ENCODE assay signal across 8 cellular contexts in the genomic region with DNA sequence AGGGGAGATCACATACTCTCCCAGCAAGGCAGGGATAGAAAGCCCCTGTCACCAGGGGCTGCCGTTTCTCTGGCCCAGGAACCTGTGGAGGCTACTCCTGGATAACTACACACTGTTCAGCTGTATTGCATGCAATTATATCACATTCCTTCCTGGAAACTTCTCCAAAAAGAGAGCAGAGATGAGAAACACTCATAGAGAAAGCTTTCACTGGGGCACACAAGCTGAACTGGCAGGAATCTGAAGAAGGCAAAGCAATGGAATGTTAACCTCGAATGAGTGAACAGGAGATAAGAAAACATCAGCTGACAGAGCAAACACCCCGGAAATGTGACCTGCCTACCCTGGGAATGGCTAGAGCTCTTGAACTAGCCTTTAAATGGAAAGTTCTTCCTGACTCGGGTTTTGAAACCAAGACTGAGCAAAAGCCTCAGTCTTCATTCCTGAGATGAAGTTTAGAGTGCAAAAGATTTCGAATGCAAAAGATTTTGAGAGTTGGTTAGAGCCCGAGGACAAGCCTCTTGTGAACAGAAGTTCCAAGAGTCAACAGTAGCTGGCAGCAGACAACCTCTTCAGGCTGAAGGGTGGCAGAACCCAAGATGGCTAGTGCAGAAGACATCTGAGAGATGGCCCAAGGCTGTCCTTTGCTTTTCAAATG. TPM values are rescaled to one million over a fixed set of nuclear protein-coding genes. Genes with fewer than 3 reads are reported as not detected.
DNase-seq lines count a peak whose midpoint lies in the region; ATAC-seq and TF ChIP-seq lines count a peak whose summit lies in the region.

No MANE protein-coding gene starts in this region.

- peaks cover 3 to 7% (median 5%) of the 10 kb centered on the region in 4 donors for H3K4me1 ChIP-seq in liver (ENCODE audit: control insufficient read depth in 4 of 4, insufficient read depth in 4 of 4, low read length in 3 of 4)

- peak; percentile 81 for TF ChIP-seq RAD21 in liver (IDR thresholded peaks at IDR 0.05)

- TF ChIP-seq CTCF in AG09309 (IDR thresholded peaks at IDR 0.05; ENCODE audit: control insufficient read depth, insufficient read depth, low read depth, low read length, missing control alignments) = peak; percentile 82
- peak; percentile 62 for TF ChIP-seq CTCF in liver (IDR thresholded peaks at IDR 0.05; ENCODE audit: low read depth, low read length, missing input control)

- peak overlapping the region in 1 of 2 donors; percentile 13 for H3K27ac ChIP-seq in liver (ENCODE audit: low read depth in 1 of 2, low read length in 2 of 2)

- WGBS in liver = 29% methylated on average over 6 of the region's 6 CpGs

- no peaks in the 10 kb centered on the region for H3K27me3 ChIP-seq in liver (ENCODE audit: control insufficient read depth in 4 of 4, insufficient read depth in 4 of 4, low read length in 3 of 4)

- H3K4me3 ChIP-seq in AG09309 (ENCODE audit: control insufficient read depth, low read depth, low read length) (no peak overlapping the region; the same call in 1 of the 2 replicates), liver (ENCODE audit: low read depth in 1 of 3, low read length in 3 of 3) (peak overlapping the region in 1 of 3 donors; percentile 8)

- DNase-seq in AG09309 (ENCODE audit: low read depth) = peak; percentile 94
- peak; percentile 98 for DNase-seq in HS-27A (ENCODE audit: low read depth)
- peak; percentile 95 for DNase-seq in astrocyte of the hippocampus (ENCODE audit: low read depth, low spot score)
- DNase-seq in putamen (ENCODE audit: low spot score) = no peak
- no peak for DNase-seq in occipital lobe (lab: John Stamatoyannopoulos, UW)
- DNase-seq in activated CD4-positive, CD25-positive, alpha-beta regulatory T cell treated with anti-CD3 and anti-CD28 coated beads, Interleukin-2, amount 50 U/mL, for 72 hours = no peak

- no peaks in the 10 kb centered on the region for H3K36me3 ChIP-seq in liver (ENCODE audit: control insufficient read depth in 4 of 4, insufficient read depth in 3 of 4, low read depth in 1 of 4, low read length in 3 of 4)

- H3K9me3 ChIP-seq in liver (ENCODE audit: control insufficient read depth in 4 of 4, low read length in 3 of 4) = no peaks in the 10 kb centered on the region

- H3K9ac ChIP-seq in liver (ENCODE audit: low read depth in 1 of 2, low read length in 2 of 2) = no peak overlapping the region

- no peak for ATAC-seq in HG03045 (IDR thresholded peaks at IDR 0.05; ENCODE audit: unreplicated experiment)

TF ChIP-seq in liver, 16 proteins besides CTCF, POLR2A, EP300 and RAD21:
- TF ChIP-seq, protein P1, sequence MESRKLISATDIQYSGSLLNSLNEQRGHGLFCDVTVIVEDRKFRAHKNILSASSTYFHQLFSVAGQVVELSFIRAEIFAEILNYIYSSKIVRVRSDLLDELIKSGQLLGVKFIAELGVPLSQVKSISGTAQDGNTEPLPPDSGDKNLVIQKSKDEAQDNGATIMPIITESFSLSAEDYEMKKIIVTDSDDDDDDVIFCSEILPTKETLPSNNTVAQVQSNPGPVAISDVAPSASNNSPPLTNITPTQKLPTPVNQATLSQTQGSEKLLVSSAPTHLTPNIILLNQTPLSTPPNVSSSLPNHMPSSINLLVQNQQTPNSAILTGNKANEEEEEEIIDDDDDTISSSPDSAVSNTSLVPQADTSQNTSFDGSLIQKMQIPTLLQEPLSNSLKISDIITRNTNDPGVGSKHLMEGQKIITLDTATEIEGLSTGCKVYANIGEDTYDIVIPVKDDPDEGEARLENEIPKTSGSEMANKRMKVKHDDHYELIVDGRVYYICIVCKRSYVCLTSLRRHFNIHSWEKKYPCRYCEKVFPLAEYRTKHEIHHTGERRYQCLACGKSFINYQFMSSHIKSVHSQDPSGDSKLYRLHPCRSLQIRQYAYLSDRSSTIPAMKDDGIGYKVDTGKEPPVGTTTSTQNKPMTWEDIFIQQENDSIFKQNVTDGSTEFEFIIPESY (IDR thresholded peaks at IDR 0.05) = no peak
- TF ChIP-seq EGR1 (IDR thresholded peaks at IDR 0.05; ENCODE audit: low read depth in 2 of 2) (no peak), FOXA1 (IDR thresholded peaks at IDR 0.05) (no peak), RXRA (IDR thresholded peaks at IDR 0.05) (peak; percentile 35 to 46), JUND (IDR thresholded peaks at IDR 0.05) (no peak), HNF4G (IDR thresholded peaks at IDR 0.05) (no peak), TAF1 (conservative IDR thresholded peaks at IDR 0.05) (no peak), SP1 (IDR thresholded peaks at IDR 0.05) (peak; percentile 35), FOXA2 (IDR thresholded peaks at IDR 0.05) (no peak), YY1 (IDR thresholded peaks at IDR 0.05) (peak; percentile 44), HNF4A (conservative IDR thresholded peaks at IDR 0.05) (no peak), NR2F2 (IDR thresholded peaks at IDR 0.05) (peak; percentile 58), GABPA (IDR thresholded peaks at IDR 0.05 in 1 of 2, conservative IDR thresholded peaks at IDR 0.05 in 1 of 2) (no peak)
- TF ChIP-seq, protein P2, sequence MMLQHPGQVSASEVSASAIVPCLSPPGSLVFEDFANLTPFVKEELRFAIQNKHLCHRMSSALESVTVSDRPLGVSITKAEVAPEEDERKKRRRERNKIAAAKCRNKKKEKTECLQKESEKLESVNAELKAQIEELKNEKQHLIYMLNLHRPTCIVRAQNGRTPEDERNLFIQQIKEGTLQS (IDR thresholded peaks at IDR 0.05) = no peak
- TF ChIP-seq, protein P3, sequence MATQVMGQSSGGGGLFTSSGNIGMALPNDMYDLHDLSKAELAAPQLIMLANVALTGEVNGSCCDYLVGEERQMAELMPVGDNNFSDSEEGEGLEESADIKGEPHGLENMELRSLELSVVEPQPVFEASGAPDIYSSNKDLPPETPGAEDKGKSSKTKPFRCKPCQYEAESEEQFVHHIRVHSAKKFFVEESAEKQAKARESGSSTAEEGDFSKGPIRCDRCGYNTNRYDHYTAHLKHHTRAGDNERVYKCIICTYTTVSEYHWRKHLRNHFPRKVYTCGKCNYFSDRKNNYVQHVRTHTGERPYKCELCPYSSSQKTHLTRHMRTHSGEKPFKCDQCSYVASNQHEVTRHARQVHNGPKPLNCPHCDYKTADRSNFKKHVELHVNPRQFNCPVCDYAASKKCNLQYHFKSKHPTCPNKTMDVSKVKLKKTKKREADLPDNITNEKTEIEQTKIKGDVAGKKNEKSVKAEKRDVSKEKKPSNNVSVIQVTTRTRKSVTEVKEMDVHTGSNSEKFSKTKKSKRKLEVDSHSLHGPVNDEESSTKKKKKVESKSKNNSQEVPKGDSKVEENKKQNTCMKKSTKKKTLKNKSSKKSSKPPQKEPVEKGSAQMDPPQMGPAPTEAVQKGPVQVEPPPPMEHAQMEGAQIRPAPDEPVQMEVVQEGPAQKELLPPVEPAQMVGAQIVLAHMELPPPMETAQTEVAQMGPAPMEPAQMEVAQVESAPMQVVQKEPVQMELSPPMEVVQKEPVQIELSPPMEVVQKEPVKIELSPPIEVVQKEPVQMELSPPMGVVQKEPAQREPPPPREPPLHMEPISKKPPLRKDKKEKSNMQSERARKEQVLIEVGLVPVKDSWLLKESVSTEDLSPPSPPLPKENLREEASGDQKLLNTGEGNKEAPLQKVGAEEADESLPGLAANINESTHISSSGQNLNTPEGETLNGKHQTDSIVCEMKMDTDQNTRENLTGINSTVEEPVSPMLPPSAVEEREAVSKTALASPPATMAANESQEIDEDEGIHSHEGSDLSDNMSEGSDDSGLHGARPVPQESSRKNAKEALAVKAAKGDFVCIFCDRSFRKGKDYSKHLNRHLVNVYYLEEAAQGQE (IDR thresholded peaks at IDR 0.05) = no peak
- TF ChIP-seq, protein P4, sequence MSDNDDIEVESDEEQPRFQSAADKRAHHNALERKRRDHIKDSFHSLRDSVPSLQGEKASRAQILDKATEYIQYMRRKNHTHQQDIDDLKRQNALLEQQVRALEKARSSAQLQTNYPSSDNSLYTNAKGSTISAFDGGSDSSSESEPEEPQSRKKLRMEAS (IDR thresholded peaks at IDR 0.05) = no peak

RNA-seq across cellular contexts. Expression of a gene that starts 32.3 kb away (rescaled TPM):
- total RNA-seq in liver (1 to 10 TPM; 3.5 to 5.9 TPM), occipital lobe (3.7 TPM)
- 10 to 100 TPM; 14.1 to 54.4 TPM for polyA plus RNA-seq in liver

Comparison
In these comparisons a context has a peak if more than half of its experiments do, and no peak if none do; other contexts are left out.
1. DNase-seq: peak in AG09309 (single experiment), HS-27A (single experiment) and astrocyte of the hippocampus (single experiment); none in putamen (single experiment), occipital lobe (single experiment) and activated CD4-positive, CD25-positive, alpha-beta regulatory T cell treated with anti-CD3 and anti-CD28 coated beads, Interleukin-2, amount 50 U/mL, for 72 hours (single experiment).